Comparison of ENCODE assay signal across 8 cellular contexts in genomic region chr13:99979453-99980200, GRCh38. TPM values are rescaled to one million over a fixed set of nuclear protein-coding genes. Genes with fewer than 3 reads are reported as not detected.
DNase-seq lines count a peak whose midpoint lies in the region; ATAC-seq and TF ChIP-seq lines count a peak whose summit lies in the region.

No MANE protein-coding gene starts in this region.

- POLR2A ChIA-PET in MCF 10A (lab: Yijun Ruan, JAX) = interaction anchor here (3.5 to 3.8 kb wide), 2 partner anchors 13 to 109 kb away, joined by 16 to 21 read pairs; partner anchors contain the start of gene PCCA
- POLR2A ChIA-PET in naive thymus-derived CD8-positive, alpha-beta T cell (lab: Charles Lee) = interaction anchor here (1.5 to 3.1 kb wide), 3 partner anchors 9 to 12 kb away, joined by 4 to 13 read pairs (median 9); partner anchors contain the start of gene ZIC5

- H3K27ac ChIP-seq in HUES6 (ENCODE audit: low read depth, low read length) = peak overlapping the region; percentile 57; the same call in 1 of the 2 replicates

- H3K9me3 Mint-ChIP-seq in CD14-positive monocyte (peaks cover 0 to 57% (median 33%) of the 10 kb centered on the region in 7 donors), MCF 10A (ENCODE audit: unreplicated experiment) (no peaks in the 10 kb centered on the region)
- H3K9me3 Mint-ChIP-seq in naive thymus-derived CD8-positive, alpha-beta T cell = peaks cover 0 to 51% (median 21%) of the 10 kb centered on the region in 9 donors

- H3K27me3 Mint-ChIP-seq in CD14-positive monocyte (ENCODE audit: low read depth in 3 of 3) = peaks cover 78 to 97% (median 85%) of the 10 kb centered on the region in 3 donors
- H3K27me3 Mint-ChIP-seq in MCF 10A (ENCODE audit: insufficient read depth, unreplicated experiment) = no peaks in the 10 kb centered on the region
- H3K27me3 Mint-ChIP-seq in naive thymus-derived CD8-positive, alpha-beta T cell = peaks cover 33 to 73% (median 55%) of the 10 kb centered on the region in 5 donors

- TF ChIP-seq CTCF in CD14-positive monocyte (IDR thresholded peaks at IDR 0.05) = no peak
- TF ChIP-seq CTCF in MCF 10A (IDR thresholded peaks at IDR 0.05; ENCODE audit: unreplicated experiment) = no peak

- CTCF ChIA-PET in MCF 10A (lab: Yijun Ruan, JAX) = interaction anchor here (0.7 kb wide), 2 partner anchors 64 to 678 kb away, joined by 3 read pairs; no protein-coding TSS in a partner anchor

- H3K27ac Mint-ChIP-seq in CD14-positive monocyte = no peak overlapping the region
- no peak overlapping the region for H3K27ac Mint-ChIP-seq in MCF 10A (ENCODE audit: low read depth, unreplicated experiment)
- peak overlapping the region in 1 of 10 donors; percentile 34 for H3K27ac Mint-ChIP-seq in naive thymus-derived CD8-positive, alpha-beta T cell

- H3K4me3 ChIP-seq in HUES6 (ENCODE audit: low read depth, low read length) = peak overlapping the region; percentile 89

- H3K36me3 Mint-ChIP-seq in CD14-positive monocyte (peaks cover 9 to 15% of the 10 kb centered on the region in 2 donors), MCF 10A (ENCODE audit: insufficient read depth, unreplicated experiment) (no peaks in the 10 kb centered on the region)
- peaks cover 4 to 25% (median 16%) of the 10 kb centered on the region in 3 donors for H3K36me3 Mint-ChIP-seq in naive thymus-derived CD8-positive, alpha-beta T cell

- ATAC-seq in naive thymus-derived CD8-positive, alpha-beta T cell = no peak

- intact Hi-C loops in CD14-positive monocyte (cut with micrococcal nuclease) (no loop called here), MCF 10A (cut with micrococcal nuclease) (loop anchor here (2.0 to 5.0 kb wide), 3 partner anchors 255 to 538 kb away; no protein-coding TSS in a partner anchor)

- H3K4me1 Mint-ChIP-seq in CD14-positive monocyte (peaks cover 39% of the 10 kb centered on the region), MCF 10A (ENCODE audit: insufficient read depth, unreplicated experiment) (peaks cover 4% of the 10 kb centered on the region)
- peaks cover 8 to 20% (median 14%) of the 10 kb centered on the region in 4 donors for H3K4me1 Mint-ChIP-seq in naive thymus-derived CD8-positive, alpha-beta T cell

- peak overlapping the region; percentile 83 for H3K9ac ChIP-seq in HUES6 (ENCODE audit: low read length)

- H3K4me1 ChIP-seq in HUES6 (ENCODE audit: control insufficient read depth, insufficient read depth, low read length) = peaks cover 38% of the 10 kb centered on the region

- peaks cover 80% of the 10 kb centered on the region for H3K27me3 ChIP-seq in HUES6 (ENCODE audit: control insufficient read depth, insufficient read depth, low read length)

- H3K9me3 ChIP-seq in HUES6 (ENCODE audit: control insufficient read depth, insufficient read depth, low read depth, low read length) = no peaks in the 10 kb centered on the region

- no peak for DNase-seq in CD14-positive monocyte (ENCODE audit: low spot score)
- DNase-seq in MCF 10A (ENCODE audit: unreplicated experiment) = no peak
- peak in 1 of 10 donors; percentile 23 for DNase-seq in naive thymus-derived CD8-positive, alpha-beta T cell
- no peak for DNase-seq in NCI-H2029 treated with DMSO at 0.1 percent for 48 hours (lab: John Stamatoyannopoulos, UW)
- DNase-seq in NCI-H2029 (lab: John Stamatoyannopoulos, UW) = no peak
- DNase-seq in NOMO-1 treated with DMSO at 0.1 percent for 48 hours (lab: John Stamatoyannopoulos, UW; ENCODE audit: unreplicated experiment) = no peak
- no peak for DNase-seq in OCI-M1 (lab: John Stamatoyannopoulos, UW)

- no TSS peak for BruUV-seq in MCF 10A (replicated peaks; lab: Mats Ljungman, UMichigan)

- peak overlapping the region; percentile 43 to 82 for H3K4me3 Mint-ChIP-seq in CD14-positive monocyte
- H3K4me3 Mint-ChIP-seq in MCF 10A (ENCODE audit: unreplicated experiment) = peak overlapping the region; percentile 73
- peak overlapping the region in 6 of 10 donors; percentile 29 to 74 (median 50) for H3K4me3 Mint-ChIP-seq in naive thymus-derived CD8-positive, alpha-beta T cell

- peaks cover 11% of the 10 kb centered on the region for H3K36me3 ChIP-seq in HUES6 (ENCODE audit: control insufficient read depth, insufficient read depth, low read length)

RNA-seq across cellular contexts. Expression of gene ZIC2, which starts 2.0 kb away (rescaled TPM):
- polyA plus RNA-seq in CD14-positive monocyte = not detected
- 7.0 and 8.2 TPM in 2 replicates for total RNA-seq in MCF 10A (2022)
- total RNA-seq in naive thymus-derived CD8-positive, alpha-beta T cell = not detected
- polyA plus RNA-seq in naive thymus-derived CD8-positive, alpha-beta T cell = not detected

RNA-seq across cellular contexts. Expression of gene ZIC5, which starts 8.1 kb away (rescaled TPM):
- not detected for polyA plus RNA-seq in CD14-positive monocyte
- total RNA-seq in MCF 10A (2022) = not detected in 2 replicates
- not detected for total RNA-seq in naive thymus-derived CD8-positive, alpha-beta T cell
- not detected for polyA plus RNA-seq in naive thymus-derived CD8-positive, alpha-beta T cell
